ENCODE assay signal across 9 cellular contexts in the genomic region with DNA sequence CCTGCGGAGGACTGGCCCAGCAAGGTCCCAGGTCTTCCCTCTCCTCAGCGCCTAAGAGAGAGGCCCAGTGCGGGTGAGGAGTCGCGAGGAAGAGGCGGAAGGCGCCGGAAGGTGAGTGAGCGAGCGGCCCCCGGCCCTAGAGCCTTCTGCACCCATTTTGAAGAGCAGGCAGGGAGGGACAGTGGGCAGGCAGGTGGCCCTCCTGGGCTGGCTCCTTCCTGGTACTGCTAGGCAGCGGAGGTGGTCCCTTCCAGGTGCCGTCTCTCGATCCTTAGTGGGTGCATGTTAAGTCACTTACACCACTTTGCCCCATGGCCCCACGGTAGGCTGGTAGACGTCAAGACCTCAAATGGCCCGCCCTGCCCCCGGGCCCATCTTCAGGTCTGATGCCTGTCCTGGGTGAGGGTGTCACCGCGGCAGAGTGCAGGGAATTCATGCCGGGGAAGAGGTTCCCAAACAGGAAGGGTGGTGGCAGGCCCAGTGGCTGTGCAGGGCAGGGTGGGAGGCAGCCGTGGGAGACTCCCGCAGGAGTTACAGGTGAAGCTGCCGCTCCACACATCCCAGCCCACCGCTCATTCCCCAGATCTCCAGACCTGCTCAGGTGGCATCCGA. TPM values are rescaled to one million over a fixed set of nuclear protein-coding genes. Genes with fewer than 3 reads are reported as not detected.
DNase-seq lines count a peak whose midpoint lies in the region; TF ChIP-seq lines count a peak whose summit lies in the region.
"Had no signal": no experiment of that assay in that cellular context is flagged by ENCODE, and none has a peak within 500 bp of the region (broad histone marks: within the 10 kb centered on the region; RNA-seq: fewer than 3 reads in every experiment).

No MANE protein-coding gene starts in this region.

- H3K27me3 ChIP-seq in GM06990 (replicated peaks; ENCODE audit: control insufficient read depth, insufficient read depth, low read length), result no peaks in the 10 kb centered on the region
- H3K27me3 ChIP-seq in SU-DHL-6 (ENCODE audit: low read length), result no peaks in the 10 kb centered on the region
- peaks cover 9% of the 10 kb centered on the region for H3K27me3 ChIP-seq in rectal smooth muscle tissue (ENCODE audit: control insufficient read depth, insufficient read depth, low read length)

- peaks cover 5% of the 10 kb centered on the region for H3K4me1 ChIP-seq in rectal smooth muscle tissue (ENCODE audit: control insufficient read depth, insufficient read depth, low read length)
- H3K4me1 ChIP-seq in OCI-LY7 (ENCODE audit: insufficient read depth, low read length, poor library complexity, severe bottlenecking), result no peaks in the 10 kb centered on the region

- peak overlapping the region; percentile 49 for H3K4me3 Mint-ChIP-seq in glutamatergic neuron (ENCODE audit: unreplicated experiment)

- H2AFZ ChIP-seq in SU-DHL-6 (ENCODE audit: low read depth, low read length, severe bottlenecking) (no peak overlapping the region), OCI-LY7 (ENCODE audit: low read length) (no peak overlapping the region)

- POLR2A ChIA-PET in OCI-LY7 (lab: Charles Lee), result no interaction called here

- H3F3A ChIP-seq in SU-DHL-6 (ENCODE audit: insufficient read depth), result no peaks in the 10 kb centered on the region

- CTCF ChIA-PET in OCI-LY7 (lab: Charles Lee; ENCODE audit: unreplicated experiment), result no interaction called here

- no peaks in the 10 kb centered on the region for H3K9me2 ChIP-seq in SU-DHL-6 (replicated peaks; ENCODE audit: insufficient read depth, low read length)
- H3K9me2 ChIP-seq in OCI-LY7 (ENCODE audit: insufficient read depth, low read length), result no peaks in the 10 kb centered on the region

- H3K36me3 ChIP-seq in GM06990 (ENCODE audit: control insufficient read depth, insufficient read depth, low read length) (no peaks in the 10 kb centered on the region; the same call in 1 of the 2 replicates), SU-DHL-6 (ENCODE audit: low read length) (no peaks in the 10 kb centered on the region), rectal smooth muscle tissue (ENCODE audit: control insufficient read depth, insufficient read depth, low read length) (no peaks in the 10 kb centered on the region), OCI-LY7 (ENCODE audit: insufficient read depth, low read length) (no peaks in the 10 kb centered on the region)

- no peaks in the 10 kb centered on the region for H3K36me3 Mint-ChIP-seq in glutamatergic neuron (ENCODE audit: unreplicated experiment)

- no peak overlapping the region for H3K27ac Mint-ChIP-seq in glutamatergic neuron (ENCODE audit: unreplicated experiment)

- DNase-seq in GM06990 (ENCODE audit: extremely low read depth, insufficient read length), result no peak
- DNase-seq in glutamatergic neuron, result no peak
- no peak for DNase-seq in OCI-LY7 (ENCODE audit: low spot score)
- no peak for DNase-seq in NCI-H1417 (lab: John Stamatoyannopoulos, UW)
- DNase-seq in GOT3 (lab: John Stamatoyannopoulos, UW), result no peak
- DNase-seq in activated CD8-positive, alpha-beta memory T cell treated with anti-CD3 and anti-CD28 coated beads, Interleukin-2, amount 50 U/mL, for 4 hours, result no peak
- DNase-seq: NCI-H2227 treated with DMSO at 0.1 percent for 48 hours had no signal

- H3K4me2 ChIP-seq in SU-DHL-6 (ENCODE audit: low read depth, low read length, poor library complexity, severe bottlenecking), result peak overlapping the region; percentile 17
- no peak overlapping the region for H3K4me2 ChIP-seq in OCI-LY7 (ENCODE audit: low read length)

- H3K4me1 Mint-ChIP-seq in glutamatergic neuron (ENCODE audit: low read depth, unreplicated experiment), result peaks cover 17% of the 10 kb centered on the region

- H3K9me3 ChIP-seq in SU-DHL-6 (ENCODE audit: insufficient read depth, low read length), result no peaks in the 10 kb centered on the region
- H3K9me3 ChIP-seq in OCI-LY7 (ENCODE audit: low read length), result no peaks in the 10 kb centered on the region

- H3K27me3 Mint-ChIP-seq in glutamatergic neuron (ENCODE audit: unreplicated experiment), result peaks cover 17% of the 10 kb centered on the region

- H3K9ac ChIP-seq in SU-DHL-6 (ENCODE audit: low read length) (no peak overlapping the region), rectal smooth muscle tissue (ENCODE audit: low read length) (peak overlapping the region; percentile 27)

- no peak overlapping the region for H3K27ac ChIP-seq in SU-DHL-6 (ENCODE audit: low read depth, low read length)
- no peak overlapping the region for H3K27ac ChIP-seq in rectal smooth muscle tissue (ENCODE audit: low read depth, low read length)
- H3K27ac ChIP-seq in OCI-LY7 (ENCODE audit: low read depth, low read length, poor library complexity, severe bottlenecking), result no peak overlapping the region

- TF ChIP-seq CTCF in GM06990 (IDR thresholded peaks at IDR 0.05; ENCODE audit: insufficient read depth, low read length, poor library complexity, severe bottlenecking) (no peak), SU-DHL-6 (IDR thresholded peaks at IDR 0.05; ENCODE audit: insufficient read depth, low read length, poor library complexity, severe bottlenecking) (no peak), glutamatergic neuron (IDR thresholded peaks at IDR 0.05; ENCODE audit: partially characterized antibody, unreplicated experiment) (no peak), OCI-LY7 (conservative IDR thresholded peaks at IDR 0.05; ENCODE audit: low read length) (no peak)

- H4K20me1 ChIP-seq in SU-DHL-6 (ENCODE audit: low read depth, low read length), result no peaks in the 10 kb centered on the region
- no peaks in the 10 kb centered on the region for H4K20me1 ChIP-seq in OCI-LY7 (ENCODE audit: insufficient read depth, low read length)

- no TSS peak for BruUV-seq in OCI-LY7 (replicated peaks; lab: Mats Ljungman, UMichigan)

- peak overlapping the region; percentile 60 for H3K4me3 ChIP-seq in GM06990 (replicated peaks; ENCODE audit: low read depth, low read length)
- H3K4me3 ChIP-seq in SU-DHL-6 (ENCODE audit: insufficient read depth, low read length, poor library complexity, severe bottlenecking), result no peak overlapping the region
- peak overlapping the region; percentile 69 for H3K4me3 ChIP-seq in rectal smooth muscle tissue (ENCODE audit: low read length)
- H3K4me3 ChIP-seq in OCI-LY7 (ENCODE audit: low read depth, low read length, poor library complexity, severe bottlenecking), result no peak overlapping the region

- intact Hi-C loops in OCI-LY7 (cut with micrococcal nuclease; ENCODE audit: unreplicated experiment), result no loop called here

- peaks cover 2% of the 10 kb centered on the region for H3K9me3 Mint-ChIP-seq in glutamatergic neuron (ENCODE audit: unreplicated experiment)

- H3K79me2 ChIP-seq in SU-DHL-6 (ENCODE audit: insufficient read depth, low read length), result no peaks in the 10 kb centered on the region
- H3K79me2 ChIP-seq in OCI-LY7 (ENCODE audit: insufficient read depth, low read depth, low read length), result no peaks in the 10 kb centered on the region

RNA-seq across cellular contexts. Expression of a gene that starts 14.4 kb away (rescaled TPM):
- total RNA-seq in glutamatergic neuron (ENCODE audit: unreplicated experiment) (not detected), OCI-LY7 (2022) (not detected in 2 replicates)
- 0.03 and 0.10 TPM in 2 replicates for total RNA-seq in OCI-LY7 (2014; rRNA removed; shearing (Covaris generic))

RNA-seq across cellular contexts. Expression of a gene that starts 29.6 kb away (rescaled TPM):
- total RNA-seq in glutamatergic neuron (ENCODE audit: unreplicated experiment) (not detected), OCI-LY7 (2022) (not detected in 2 replicates)
- total RNA-seq in OCI-LY7 (2014; rRNA removed; shearing (Covaris generic)), result not detected in 2 replicates

RNA-seq across cellular contexts. Expression of a gene that starts 54.5 kb away (rescaled TPM):
- 2.6 TPM for total RNA-seq in glutamatergic neuron (ENCODE audit: unreplicated experiment)
- not detected in 2 replicates for total RNA-seq in OCI-LY7 (2014; rRNA removed; shearing (Covaris generic))
- 9.2 and 9.6 TPM in 2 replicates for total RNA-seq in OCI-LY7 (2022)

Comparison
In these comparisons a context has a peak if more than half of its experiments do, and no peak if none do; other contexts are left out.
1. H3K4me3 ChIP-seq: peak in GM06990 (single experiment) and rectal smooth muscle tissue (single experiment); none in SU-DHL-6 (single experiment) and OCI-LY7 (single experiment).